Comparison of ENCODE assay signal across 23 cellular contexts in genomic region chr2:193521523-193521922, GRCh38.
"Had no signal": no experiment of that assay in that cellular context is flagged by ENCODE, and none has a peak within 500 bp of the region (broad histone marks: within the 10 kb centered on the region; RNA-seq: fewer than 3 reads in every experiment).

No MANE protein-coding gene starts in this region.

- H3K4me3 ChIP-seq: MG63 had no signal

- DNase-seq: IMR-90, Karpas-422, KG1, MG63, NCI-H1092, NCI-H1105 treated with DMSO at 0.1 percent for 48 hours, NCI-H1417 treated with DMSO at 0.1 percent for 48 hours, NCI-H146, NCI-H187, NCI-H2029, NCI-H2081 treated with DMSO at 0.1 percent for 48 hours, NCI-H2171, NCI-H226, NCI-H446, NCI-H510A, NCI-H524 treated with DMSO at 0.1 percent for 48 hours, NCI-H69, NCI-H774, PC-3, SHP77, SK-N-SH had no signal

- H3K27ac ChIP-seq: RWPE1 had no signal

- H3K9ac ChIP-seq: SK-N-SH had no signal

- H3K4me2 ChIP-seq: SK-N-SH had no signal

- H3K9me3 ChIP-seq: SK-N-SH had no signal

- H3K36me3 ChIP-seq: MG63 had no signal

- H3K27me3 ChIP-seq: MG63 had no signal

- H3K9me2 ChIP-seq: SK-N-SH had no signal

- ATAC-seq: Panc1, PC-3 had no signal
